In the genomic region with DNA sequence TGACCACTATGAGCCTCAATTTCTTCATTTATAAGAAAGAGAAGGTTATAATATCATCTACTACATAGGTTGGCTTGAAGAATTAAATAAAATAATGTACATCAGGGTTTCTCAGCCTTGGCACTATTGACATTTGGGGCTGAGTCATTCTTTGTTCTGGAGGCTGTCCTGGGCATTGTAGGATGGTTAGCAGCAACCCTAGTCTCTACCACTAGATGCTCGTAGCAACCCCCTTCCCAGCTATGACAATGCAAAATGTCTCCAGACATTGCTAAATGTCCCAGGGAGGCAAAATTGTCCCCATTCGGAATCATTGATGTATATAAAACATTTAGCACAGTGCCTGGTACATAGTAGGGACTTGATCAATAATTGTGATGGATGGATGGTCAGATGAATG, we compare ENCODE assay signal across 15 cellular contexts.
DNase-seq lines count a peak whose midpoint lies in the region; ATAC-seq, FAIRE-seq and TF ChIP-seq lines count a peak whose summit lies in the region.
"Had no signal": no experiment of that assay in that cellular context is flagged by ENCODE, and none has a peak within 500 bp of the region (broad histone marks: within the 10 kb centered on the region; RNA-seq: fewer than 3 reads in every experiment).

No MANE protein-coding gene starts in this region.

- no peaks in the 10 kb centered on the region for H3K23me2 ChIP-seq in H1 (ENCODE audit: low read depth, low read length)

- BruUV-seq in PC-3 (replicated peaks; lab: Mats Ljungman, UMichigan): no TSS peak

- H3K9me3 ChIP-seq in PC-3 (ENCODE audit: low read length): no peaks in the 10 kb centered on the region
- H3K9me3 ChIP-seq in H1 (ENCODE audit: insufficient read depth in 2 of 2, low read depth in 1 of 2, low read length in 1 of 2): no peaks in the 10 kb centered on the region
- H3K9me3 ChIP-seq in right cardiac atrium (ENCODE audit: control insufficient read depth, low read length): no peaks in the 10 kb centered on the region
- H3K9me3 ChIP-seq: HAP-1, SJCRH30 had no signal

- no peak overlapping the region for H2BK12ac ChIP-seq in H1 (ENCODE audit: low read depth, low read length)

- H3K9ac ChIP-seq in PC-3 (ENCODE audit: low read length) (peak overlapping the region; percentile 71), H1 (replicated peaks in 1 of 4; ENCODE audit: extremely low read depth in 1 of 4, low read depth in 3 of 4, low read length in 3 of 4) (no peak overlapping the region)

- TF ChIP-seq CTCF in PC-3 (conservative IDR thresholded peaks at IDR 0.05; ENCODE audit: low read depth, low read length) (peak; percentile 21; the same call in 1 of the 2 replicates), H1 (IDR thresholded peaks at IDR 0.05; ENCODE audit: control extremely low read depth in 1 of 3, insufficient read depth in 1 of 3, low read depth in 1 of 3, low read length in 3 of 3) (peak in 1 of 3 experiments; percentile 5; a peak in 1 of 4 replicates), nephron progenitor cell (IDR thresholded peaks at IDR 0.05) (no peak)

- H3K4me1 Mint-ChIP-seq in nephron progenitor cell: peaks cover 13% of the 10 kb centered on the region
- H3K4me1 Mint-ChIP-seq: CD4-positive, alpha-beta memory T cell; T-cell had no signal

- no peak for TF ChIP-seq POLR2A in H1 (IDR thresholded peaks at IDR 0.05; ENCODE audit: control extremely low read depth in 1 of 2, low read depth in 2 of 2, low read length in 2 of 2)

- CTCF ChIA-PET in PC-3 (lab: Charles Lee) (interaction anchor here (0.7 kb wide), 1 partner anchor 260 kb away, joined by 3 read pairs; no protein-coding TSS in a partner anchor), H1 (lab: Charles Lee; ENCODE audit: partially characterized antibody) (interaction anchor here (1.3 to 1.6 kb wide), 2 partner anchors 9 to 451 kb away, joined by 3 to 4 read pairs; no protein-coding TSS in a partner anchor)

- no peak overlapping the region for H2BK120ac ChIP-seq in H1 (replicated peaks; ENCODE audit: low read depth, low read length)

- no peak overlapping the region for H4K91ac ChIP-seq in H1 (replicated peaks; ENCODE audit: insufficient read length, low read length)

- H3K4me2 ChIP-seq in PC-3 (ENCODE audit: low read length): peak overlapping the region; percentile 37
- H3K4me2 ChIP-seq in H1 (ENCODE audit: insufficient read depth in 1 of 2, low read depth in 2 of 2, low read length in 2 of 2): no peak overlapping the region

- H4K20me1 ChIP-seq in PC-3 (ENCODE audit: low read length): no peaks in the 10 kb centered on the region
- H4K20me1 ChIP-seq in H1 (replicated peaks in 1 of 2; ENCODE audit: control insufficient read depth in 1 of 2, insufficient read depth in 2 of 2, low read length in 2 of 2): no peaks in the 10 kb centered on the region

- no peaks in the 10 kb centered on the region for H3K9me2 ChIP-seq in PC-3 (replicated peaks; ENCODE audit: low read length)

- H2BK15ac ChIP-seq in H1 (ENCODE audit: low read length): no peak overlapping the region

- H3K18ac ChIP-seq in H1 (ENCODE audit: extremely low read depth, low read length): no peak overlapping the region

- H3K27me3 Mint-ChIP-seq in nephron progenitor cell (ENCODE audit: low read depth, poor library complexity): no peaks in the 10 kb centered on the region
- H3K27me3 Mint-ChIP-seq: CD4-positive, alpha-beta memory T cell; IgD-negative memory B cell; T-cell had no signal

- H3F3A ChIP-seq in PC-3 (ENCODE audit: low read length, unreplicated experiment): peaks cover 5% of the 10 kb centered on the region

- H3K79me2 ChIP-seq in PC-3 (ENCODE audit: low read length) (no peaks in the 10 kb centered on the region), H1 (ENCODE audit: control insufficient read depth in 1 of 2, insufficient read depth in 2 of 2, low read length in 2 of 2) (no peaks in the 10 kb centered on the region)

- POLR2A ChIA-PET in PC-3 (lab: Charles Lee; ENCODE audit: unreplicated experiment) (no interaction called here), H1 (lab: Charles Lee; ENCODE audit: partially characterized antibody) (interaction anchor here (0.6 to 1.1 kb wide), 2 partner anchors 8 to 435 kb away, joined by 3 to 4 read pairs; no protein-coding TSS in a partner anchor)

- no peak for TF ChIP-seq EP300 in H1 (IDR thresholded peaks at IDR 0.05; ENCODE audit: borderline replicate concordance in 1 of 2, low read depth in 2 of 2, low read length in 2 of 2)

- H3K79me1 ChIP-seq in H1 (ENCODE audit: low read depth, low read length): no peaks in the 10 kb centered on the region

- no peak overlapping the region for H3K4ac ChIP-seq in H1 (replicated peaks; ENCODE audit: insufficient read length, low read depth, low read length)

- DNase-seq in A172 (ENCODE audit: low spot score) (peak; percentile 8), ELR (ENCODE audit: low read depth) (peak; percentile 49), PC-3 (peak; percentile 76), H1 (ENCODE audit: low read depth in 1 of 2, low spot score in 2 of 2) (no peak), NCI-H82 treated with DMSO at 0.1 percent for 48 hours (lab: John Stamatoyannopoulos, UW; ENCODE audit: unreplicated experiment) (no peak), Right ventricle myocardium inferior (ENCODE audit: missing footprints) (no peak), nephron progenitor cell (no peak), right cardiac atrium (no peak)
- DNase-seq: AML-193; CD4-positive, alpha-beta memory T cell; NCI-H82; SJCRH30; T-cell had no signal

- H3K9me3 Mint-ChIP-seq in nephron progenitor cell: no peaks in the 10 kb centered on the region
- H3K9me3 Mint-ChIP-seq: CD4-positive, alpha-beta memory T cell; IgD-negative memory B cell; T-cell had no signal

- intact Hi-C loops in PC-3 (cut with micrococcal nuclease) (loop anchor here (5.0 kb wide), 2 partner anchors 96 to 521 kb away; no protein-coding TSS in a partner anchor), Right ventricle myocardium inferior (cut with DNase I) (no loop called here), right cardiac atrium (cut with DNase I) (no loop called here)

- 84% methylated on average over 2 of the region's 2 CpGs; no CpG with 5 or more reads in 1 of the 2 experiments for WGBS in H1 (ENCODE audit: extremely low coverage in 1 of 2, insufficient coverage in 1 of 2, insufficient read length in 1 of 2, insufficient replicate concordance in 2 of 2, low coverage in 1 of 2, low lambda C conversion rate in 2 of 2, missing lambda C conversion rate in 1 of 2), 2 experiments
- WGBS in right cardiac atrium: 80% methylated on average over 2 of the region's 2 CpGs

- H3K4me3 Mint-ChIP-seq in nephron progenitor cell: no peak overlapping the region
- H3K4me3 Mint-ChIP-seq: CD4-positive, alpha-beta memory T cell; IgD-negative memory B cell; T-cell had no signal

- H2BK5ac ChIP-seq in H1 (ENCODE audit: low read depth, low read length): no peak overlapping the region

- H4K5ac ChIP-seq in H1 (ENCODE audit: insufficient read length, low read depth, low read length): no peak overlapping the region

- no peak overlapping the region for H2AFZ ChIP-seq in PC-3 (ENCODE audit: low read length)
- H2AFZ ChIP-seq in H1 (ENCODE audit: low read length): no peak overlapping the region

- no peak for FAIRE-seq in H1 (lab: Jason Lieb, UNC)

- no peaks in the 10 kb centered on the region for H3K27me3 ChIP-seq in PC-3 (ENCODE audit: low read length)
- H3K27me3 ChIP-seq in H1 (replicated peaks in 1 of 4; ENCODE audit: control insufficient read depth in 3 of 4, extremely low read depth in 1 of 4, insufficient read depth in 3 of 4, low read length in 3 of 4): no peaks in the 10 kb centered on the region
- H3K27me3 ChIP-seq in right cardiac atrium (ENCODE audit: control insufficient read depth, insufficient read depth): no peaks in the 10 kb centered on the region
- H3K27me3 ChIP-seq: SJCRH30 had no signal

- H3K36me3 Mint-ChIP-seq in nephron progenitor cell (ENCODE audit: low read depth): no peaks in the 10 kb centered on the region
- H3K36me3 Mint-ChIP-seq: CD4-positive, alpha-beta memory T cell; T-cell had no signal

- no peak overlapping the region for H2BK20ac ChIP-seq in H1 (ENCODE audit: low read length)

- H2AK5ac ChIP-seq in H1 (ENCODE audit: low read depth, low read length): no peak overlapping the region

- H3K36me3 ChIP-seq in PC-3 (ENCODE audit: low read depth, low read length) (no peaks in the 10 kb centered on the region), H1 (ENCODE audit: control insufficient read depth in 2 of 4, insufficient read depth in 4 of 4, low read length in 3 of 4) (no peaks in the 10 kb centered on the region)
- H3K36me3 ChIP-seq: HAP-1, SJCRH30 had no signal

- no peak overlapping the region for H4K8ac ChIP-seq in H1 (ENCODE audit: extremely low read depth, insufficient read depth, low read length)

- H3K27ac Mint-ChIP-seq in nephron progenitor cell: no peak overlapping the region
- H3K27ac Mint-ChIP-seq: CD4-positive, alpha-beta memory T cell; IgD-negative memory B cell; T-cell had no signal

- no peak; a peak in 1 of 4 replicates for TF ChIP-seq RAD21 in H1 (IDR thresholded peaks at IDR 0.05 in 1 of 2, conservative IDR thresholded peaks at IDR 0.05 in 1 of 2; ENCODE audit: low read depth in 2 of 2, low read length in 2 of 2)

- H3K23ac ChIP-seq in H1 (ENCODE audit: insufficient read length): no peak overlapping the region

- H3K4me1 ChIP-seq in PC-3 (ENCODE audit: insufficient read depth, low read length) (peaks cover 44% of the 10 kb centered on the region), H1 (replicated peaks in 1 of 4; ENCODE audit: control insufficient read depth in 3 of 4, insufficient read depth in 4 of 4, low read length in 3 of 4) (peaks cover 0 to 7% (median 3%) of the 10 kb centered on the region in 4 experiments; a peak in 3 of 7 replicates), right cardiac atrium (ENCODE audit: control insufficient read depth, insufficient read depth, low read length) (no peaks in the 10 kb centered on the region)
- H3K4me1 ChIP-seq: HAP-1, SJCRH30 had no signal

- no peak overlapping the region for H3K56ac ChIP-seq in H1 (replicated peaks; ENCODE audit: insufficient read length, low read depth, low read length)

- H3K14ac ChIP-seq in H1 (ENCODE audit: insufficient read length): no peak overlapping the region

- no peak overlapping the region for H3K4me3 ChIP-seq in PC-3 (ENCODE audit: low read length)
- no peak overlapping the region for H3K4me3 ChIP-seq in H1 (ENCODE audit: extremely low read depth in 1 of 4, insufficient read depth in 2 of 4, low read depth in 3 of 4, low read length in 4 of 4)
- H3K4me3 ChIP-seq in right cardiac atrium (ENCODE audit: low read length): no peak overlapping the region
- H3K4me3 ChIP-seq: HAP-1, SJCRH30 had no signal

- H3K27ac ChIP-seq in PC-3 (ENCODE audit: low read length) (peak overlapping the region; percentile 95), H1 (ENCODE audit: low read depth, low read length) (no peak overlapping the region), right cardiac atrium (ENCODE audit: low read length) (no peak overlapping the region)
- H3K27ac ChIP-seq: SJCRH30 had no signal

- ATAC-seq in PC-3 (peak; percentile 69), Right ventricle myocardium inferior (no peak), right cardiac atrium (no peak)
- ATAC-seq: T-cell had no signal

TF ChIP-seq in H1, 55 proteins besides CTCF, POLR2A, EP300 and RAD21 (continues in another document):
- TF ChIP-seq KDM4A (IDR thresholded peaks at IDR 0.05; ENCODE audit: low read depth, low read length, severe bottlenecking): no peak
- no peak for TF ChIP-seq POLR2AphosphoS5 (IDR thresholded peaks at IDR 0.05; ENCODE audit: low read depth, low read length)
- no peak for TF ChIP-seq KDM1A (IDR thresholded peaks at IDR 0.05; ENCODE audit: borderline replicate concordance, low read length)

Comparison
In these comparisons a context has a peak if more than half of its experiments do, and no peak if none do; other contexts are left out.
1. DNase-seq: peak in A172 (single experiment), ELR (single experiment) and PC-3 (single experiment); none in H1 (0 of 2), NCI-H82 treated with DMSO at 0.1 percent for 48 hours (single experiment), Right ventricle myocardium inferior (single experiment), nephron progenitor cell (single experiment) and right cardiac atrium (0 of 3).